In the genomic region with DNA sequence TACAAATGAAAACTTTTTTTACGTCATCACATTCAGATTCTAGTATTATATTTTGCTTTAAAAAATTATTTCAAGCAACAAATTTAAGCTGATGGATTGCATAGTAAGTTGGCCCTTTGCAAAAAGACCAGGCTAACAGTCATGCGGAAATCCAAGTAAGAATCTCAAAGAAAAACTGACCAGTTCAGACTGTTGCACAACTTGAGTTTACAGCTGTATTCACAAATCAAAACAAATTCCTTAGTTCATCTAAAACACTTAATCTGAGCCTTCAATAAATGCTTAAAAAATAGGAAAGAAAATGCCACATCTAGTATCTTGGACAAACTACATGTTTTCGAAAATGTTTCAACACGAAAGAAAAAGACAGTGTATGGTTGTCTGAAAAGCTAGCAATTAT, we compare ENCODE assay signal across 8 cellular contexts. TPM values are rescaled to one million over a fixed set of nuclear protein-coding genes. Genes with fewer than 3 reads are reported as not detected.
A peak's percentile ranks its signal among the peaks of the same experiment; 100 is the strongest.
DNase-seq lines count a peak whose midpoint lies in the region; ATAC-seq and TF ChIP-seq lines count a peak whose summit lies in the region.

No MANE protein-coding gene starts in this region.

- DNase-seq in SK-N-MC (ENCODE audit: low read depth, low spot score) (no peak), fibroblast of pulmonary artery (ENCODE audit: low read depth) (peak; percentile 6), psoas muscle (no peak), NCI-H82 (lab: John Stamatoyannopoulos, UW) (no peak), HK-2 (ENCODE audit: unreplicated experiment) (no peak), NCI-H446 (lab: John Stamatoyannopoulos, UW) (no peak)

- H3K36me3 ChIP-seq in ES-I3 (ENCODE audit: insufficient read depth, low read length) (peaks cover 6% of the 10 kb centered on the region; the same call in 1 of the 2 replicates), SK-N-MC (ENCODE audit: insufficient read depth, low read length) (peaks cover 48% of the 10 kb centered on the region), psoas muscle (ENCODE audit: insufficient read depth in 1 of 2, low read depth in 1 of 2) (peaks cover 0 to 47% of the 10 kb centered on the region in 2 donors)

- H3K9me3 ChIP-seq in ES-I3 (ENCODE audit: control insufficient read depth, insufficient read depth, low read length), result no peaks in the 10 kb centered on the region
- no peaks in the 10 kb centered on the region for H3K9me3 ChIP-seq in SK-N-MC (ENCODE audit: low read depth, low read length)
- H3K9me3 ChIP-seq in psoas muscle, result no peaks in the 10 kb centered on the region

- peak overlapping the region; percentile 90 for H3K27ac ChIP-seq in SK-N-MC
- peak overlapping the region; percentile 98 for H3K27ac ChIP-seq in psoas muscle

- H3K27me3 ChIP-seq in psoas muscle (ENCODE audit: insufficient read depth in 3 of 3, low read length in 2 of 3), result no peaks in the 10 kb centered on the region

- TF ChIP-seq CTCF in fibroblast of pulmonary artery (IDR thresholded peaks at IDR 0.05; ENCODE audit: low read length, missing control alignments) (no peak), psoas muscle (IDR thresholded peaks at IDR 0.05) (no peak)

- intact Hi-C loops in psoas muscle (cut with DNase I), result no loop called here

- no peaks in the 10 kb centered on the region for H3K4me1 ChIP-seq in ES-I3 (ENCODE audit: insufficient read depth, low read length)
- H3K4me1 ChIP-seq in psoas muscle, result peaks cover 28% of the 10 kb centered on the region

- 37 to 42% (median 42%) methylated on average over 4 of the region's 4 CpGs for WGBS in psoas muscle, 3 donors

- H3K9ac ChIP-seq in ES-I3 (ENCODE audit: low read depth, low read length) (peak overlapping the region; percentile 86), SK-N-MC (ENCODE audit: insufficient read length) (peak overlapping the region; percentile 97)

- H3K4me3 ChIP-seq in SK-N-MC, result peak overlapping the region; percentile 96
- peak overlapping the region; percentile 69 for H3K4me3 ChIP-seq in fibroblast of pulmonary artery (replicated peaks; ENCODE audit: low read depth, low read length)
- peak overlapping the region; percentile 92 for H3K4me3 ChIP-seq in psoas muscle

- ATAC-seq in psoas muscle (no peak), GM19452 (IDR thresholded peaks at IDR 0.05; ENCODE audit: unreplicated experiment) (no peak)

RNA-seq across cellular contexts. Expression of gene CCDC59, which starts 0.8 kb away (rescaled TPM):
- total RNA-seq in psoas muscle, result 10 to 100 TPM; 33.6 to 43.0 (median 34.4) TPM
- polyA plus RNA-seq in psoas muscle, result 10 to 100 TPM; 62.3 to 72.2 (median 71.0) TPM

RNA-seq across cellular contexts. Expression of gene METTL25, which starts 1.0 kb away (rescaled TPM):
- total RNA-seq in psoas muscle, result 10 to 100 TPM in 1 of 4 donors, 1 to 10 TPM in 3; 7.0 to 14.4 (median 8.9) TPM
- polyA plus RNA-seq in psoas muscle, result 1 to 10 TPM; 2.2 to 3.5 (median 3.2) TPM
